In genomic region chr19:2534374-2535050, GRCh38 we compare ENCODE assay signal across 18 cellular contexts. TPM values are rescaled to one million over a fixed set of nuclear protein-coding genes. Genes with fewer than 3 reads are reported as not detected.
A peak's percentile ranks its signal among the peaks of the same experiment; 100 is the strongest.
DNase-seq lines count a peak whose midpoint lies in the region; ATAC-seq, FAIRE-seq and TF ChIP-seq lines count a peak whose summit lies in the region.
"Had no signal": no experiment of that assay in that cellular context is flagged by ENCODE, and none has a peak within 500 bp of the region (broad histone marks: within the 10 kb centered on the region; RNA-seq: fewer than 3 reads in every experiment).

No MANE protein-coding gene starts in this region.

- no peaks in the 10 kb centered on the region for H3K9me1 ChIP-seq in endothelial cell of umbilical vein (replicated peaks; ENCODE audit: control insufficient read depth, extremely low read depth, insufficient read depth, low read length)

- CTCF ChIA-PET in CD8-positive, alpha-beta memory T cell (lab: Charles Lee), result interaction anchor here (1.6 kb wide), 1 partner anchor 77 kb away, joined by 7 read pairs; no protein-coding TSS in a partner anchor
- CTCF ChIA-PET in endothelial cell of umbilical vein (lab: Charles Lee), result interaction anchor here (1.0 to 2.8 kb wide), 8 partner anchors 8 to 103 kb away, joined by 3 to 20 read pairs (median 6); partner anchors contain the start of gene GADD45B

- peaks cover 16% of the 10 kb centered on the region for H3K4me1 ChIP-seq in CD8-positive, alpha-beta memory T cell (ENCODE audit: insufficient read depth, low read length)
- H3K4me1 ChIP-seq in endothelial cell of umbilical vein (ENCODE audit: control insufficient read depth, extremely low read depth, insufficient read depth, low read length), result peaks cover 33% of the 10 kb centered on the region
- H3K4me1 ChIP-seq in upper lobe of right lung, result no peaks in the 10 kb centered on the region
- H3K4me1 ChIP-seq: psoas muscle had no signal

- peak overlapping the region; percentile 13 for H2AFZ ChIP-seq in endothelial cell of umbilical vein (ENCODE audit: low read depth, low read length)

- no peaks in the 10 kb centered on the region for H3K9me3 ChIP-seq in CD8-positive, alpha-beta memory T cell (ENCODE audit: low read length)
- H3K9me3 ChIP-seq in endothelial cell of umbilical vein (replicated peaks; ENCODE audit: control insufficient read depth, insufficient read depth, low read length) (no peaks in the 10 kb centered on the region), upper lobe of right lung (no peaks in the 10 kb centered on the region)

- peaks cover 0 to 1% of the 10 kb centered on the region in 2 donors for H3K27me3 Mint-ChIP-seq in CD8-positive, alpha-beta memory T cell
- H3K27me3 Mint-ChIP-seq in neural crest cell (ENCODE audit: low read depth), result no peaks in the 10 kb centered on the region
- H3K27me3 Mint-ChIP-seq: activated CD4-positive, alpha-beta memory T cell treated with anti-CD3 and anti-CD28 coated beads for 36 hours had no signal

- H3K9me3 Mint-ChIP-seq in CD8-positive, alpha-beta memory T cell, result no peaks in the 10 kb centered on the region
- no peaks in the 10 kb centered on the region for H3K9me3 Mint-ChIP-seq in neural crest cell
- H3K9me3 Mint-ChIP-seq: activated T-helper 1 cell treated with anti-CD3 and anti-CD28 coated beads, Interleukin-12 subunit alpha, Interleukin-12 subunit beta, Interleukin-2, Interleukin-4 antibody, amounts not matched to agents 30 ng/mL and 10 ng/mL and 1 ng/mL, durations not matched to agents 14 hours and 24 hours and 36 hours had no signal

- H3K79me2 ChIP-seq in endothelial cell of umbilical vein (ENCODE audit: control insufficient read depth, insufficient read depth, low read length), result no peaks in the 10 kb centered on the region

- H3K4me3 ChIP-seq in CD8-positive, alpha-beta memory T cell (ENCODE audit: low read length), result no peak overlapping the region
- H3K4me3 ChIP-seq in endothelial cell of umbilical vein (replicated peaks in 1 of 3; ENCODE audit: insufficient read depth in 1 of 3, low read depth in 1 of 3, low read length in 3 of 3) (no peak overlapping the region), upper lobe of right lung (no peak overlapping the region)
- H3K4me3 ChIP-seq: psoas muscle had no signal

- H3K4me2 ChIP-seq in endothelial cell of umbilical vein (ENCODE audit: insufficient read depth, low read length), result peak overlapping the region; percentile 49

- no peak overlapping the region for H3K27ac ChIP-seq in CD8-positive, alpha-beta memory T cell (ENCODE audit: low read depth, low read length)
- H3K27ac ChIP-seq in endothelial cell of umbilical vein (ENCODE audit: insufficient read depth, low read depth, low read length) (peak overlapping the region; percentile 89), upper lobe of right lung (no peak overlapping the region)
- H3K27ac ChIP-seq: psoas muscle had no signal

- no TSS peak for BruUV-seq in endothelial cell of umbilical vein (replicated peaks; lab: Mats Ljungman, UMichigan)

- peak overlapping the region in 1 of 7 donors; percentile 37 for H3K4me3 Mint-ChIP-seq in CD8-positive, alpha-beta memory T cell
- H3K4me3 Mint-ChIP-seq in neural crest cell, result no peak overlapping the region
- H3K4me3 Mint-ChIP-seq: activated CD4-positive, alpha-beta memory T cell treated with anti-CD3 and anti-CD28 coated beads for 36 hours; activated T-helper 1 cell treated with anti-CD3 and anti-CD28 coated beads, Interleukin-12 subunit alpha, Interleukin-12 subunit beta, Interleukin-2, Interleukin-4 antibody, amounts not matched to agents 30 ng/mL and 10 ng/mL and 1 ng/mL, durations not matched to agents 14 hours and 24 hours and 36 hours; CD14-positive monocyte had no signal

- peaks cover 0 to 2% (median 0%) of the 10 kb centered on the region in 3 donors for H3K36me3 Mint-ChIP-seq in CD8-positive, alpha-beta memory T cell
- peaks cover 3% of the 10 kb centered on the region for H3K36me3 Mint-ChIP-seq in neural crest cell (ENCODE audit: low read depth)
- H3K36me3 Mint-ChIP-seq: activated CD4-positive, alpha-beta memory T cell treated with anti-CD3 and anti-CD28 coated beads for 36 hours; CD14-positive monocyte had no signal

- no peak for TF ChIP-seq POLR2A in endothelial cell of umbilical vein (IDR thresholded peaks at IDR 0.05; ENCODE audit: low read depth, low read length)

- intact Hi-C loops in endothelial cell of umbilical vein (cut with micrococcal nuclease) (no loop called here), upper lobe of right lung (cut with DNase I) (no loop called here)

- ATAC-seq in upper lobe of right lung, result no peak
- ATAC-seq: psoas muscle had no signal

- DNase-seq in CD8-positive, alpha-beta memory T cell, result no peak
- DNase-seq in NCI-H446 treated with DMSO at 0.1 percent for 48 hours (lab: John Stamatoyannopoulos, UW) (peak; percentile 56), endothelial cell of umbilical vein (ENCODE audit: low read depth, low spot score) (no peak), neural crest cell (ENCODE audit: low read depth, low spot score) (no peak), NOMO-1 (lab: John Stamatoyannopoulos, UW; ENCODE audit: unreplicated experiment in 2 of 2) (no peak), frontal cortex (ENCODE audit: low spot score in 2 of 2) (no peak), ureter (ENCODE audit: low spot score) (no peak), upper lobe of right lung (no peak)
- DNase-seq: activated CD4-positive, alpha-beta memory T cell treated with anti-CD3 and anti-CD28 coated beads for 36 hours; foreskin melanocyte; GF-D8; midbrain; NCI-H2081 treated with DMSO at 0.1 percent for 48 hours; NCI-H82; stimulated activated CD4-positive, alpha-beta T cell treated with anti-CD3 and anti-CD28 coated beads, Interleukin-1b, Interleukin-23, amount 100 ng/mL, for 48 hours had no signal

- H3K4me1 Mint-ChIP-seq in CD8-positive, alpha-beta memory T cell, result peaks cover 18 to 40% (median 37%) of the 10 kb centered on the region in 3 donors
- peaks cover 15% of the 10 kb centered on the region for H3K4me1 Mint-ChIP-seq in neural crest cell

- dilution Hi-C loops in endothelial cell of umbilical vein (cut with MboI; ENCODE audit: extremely low pct_ligation_motif_present, low sequenced_read_pairs), result no loop called here

- H3K9ac ChIP-seq in endothelial cell of umbilical vein (replicated peaks; ENCODE audit: extremely low read depth, insufficient read depth, low read length), result peak overlapping the region; percentile 43

- no peaks in the 10 kb centered on the region for H4K20me1 ChIP-seq in endothelial cell of umbilical vein (replicated peaks; ENCODE audit: control insufficient read depth, extremely low read depth, insufficient read depth, low read length)

- no peaks in the 10 kb centered on the region for H3K27me3 ChIP-seq in CD8-positive, alpha-beta memory T cell (ENCODE audit: insufficient read depth, low read length, poor library complexity, severe bottlenecking)
- H3K27me3 ChIP-seq in endothelial cell of umbilical vein (ENCODE audit: control insufficient read depth in 2 of 2, insufficient read depth in 2 of 2, low read length in 2 of 2), result no peaks in the 10 kb centered on the region
- no peaks in the 10 kb centered on the region for H3K27me3 ChIP-seq in upper lobe of right lung

- H3K27ac Mint-ChIP-seq in CD8-positive, alpha-beta memory T cell, result peak overlapping the region in 7 of 8 donors; percentile 1 to 83 (median 70)
- peak overlapping the region; percentile 90 for H3K27ac Mint-ChIP-seq in neural crest cell (ENCODE audit: unreplicated experiment)
- H3K27ac Mint-ChIP-seq: activated CD4-positive, alpha-beta memory T cell treated with anti-CD3 and anti-CD28 coated beads for 36 hours had no signal

- FAIRE-seq in endothelial cell of umbilical vein (lab: Jason Lieb, UNC) (peak; percentile 49), frontal cortex (lab: Jason Lieb, UNC) (no peak)

- TF ChIP-seq CTCF in endothelial cell of umbilical vein (IDR thresholded peaks at IDR 0.05; ENCODE audit: extremely low read depth in 1 of 2, insufficient read depth in 1 of 2, low read depth in 1 of 2, low read length in 2 of 2) (no peak), neural crest cell (conservative IDR thresholded peaks at IDR 0.05) (no peak), upper lobe of right lung (IDR thresholded peaks at IDR 0.05) (no peak)

- no peaks in the 10 kb centered on the region for H3K36me3 ChIP-seq in CD8-positive, alpha-beta memory T cell (ENCODE audit: insufficient read depth, low read length)
- H3K36me3 ChIP-seq in endothelial cell of umbilical vein (ENCODE audit: control insufficient read depth in 2 of 2, extremely low read depth in 1 of 2, insufficient read depth in 2 of 2, low read length in 2 of 2), result no peaks in the 10 kb centered on the region
- H3K36me3 ChIP-seq in upper lobe of right lung, result no peaks in the 10 kb centered on the region

- POLR2A ChIA-PET in CD8-positive, alpha-beta memory T cell (lab: Charles Lee), result interaction anchor here (1.9 kb wide), 1 partner anchor 58 kb away, joined by 9 read pairs; the partner anchor contains the start of gene GADD45B
- POLR2A ChIA-PET in endothelial cell of umbilical vein (lab: Charles Lee), result interaction anchor here (1.9 to 2.8 kb wide), 2 partner anchors 44 to 57 kb away, joined by 4 to 53 read pairs; partner anchors contain the start of gene GADD45B

TF ChIP-seq in endothelial cell of umbilical vein, 7 proteins besides CTCF, POLR2A, EP300 and RAD21:
- TF ChIP-seq MYC (IDR thresholded peaks at IDR 0.05; ENCODE audit: low read depth, low read length), result no peak
- TF ChIP-seq POLR2AphosphoS5 (IDR thresholded peaks at IDR 0.05; ENCODE audit: insufficient read depth, low read depth, low read length), result no peak
- TF ChIP-seq FOS (IDR thresholded peaks at IDR 0.05; ENCODE audit: borderline replicate concordance, insufficient read depth, low read length), result no peak

RNA-seq across cellular contexts. Expression of gene GADD45B, which starts 58.6 kb away (rescaled TPM):
- 10 to 100 TPM; 51.1 to 53.7 TPM for total RNA-seq in CD8-positive, alpha-beta memory T cell
- polyA plus RNA-seq in CD8-positive, alpha-beta memory T cell, result 90.7 TPM
- 61.3 and 75.9 TPM in 2 replicates for total RNA-seq in endothelial cell of umbilical vein
- polyA plus RNA-seq in endothelial cell of umbilical vein, result 249 and 267 TPM in 2 replicates
- polyA plus RNA-seq in endothelial cell of umbilical vein (2011; cell fraction: cytosol; rRNA removed), result 162 and 222 TPM in 2 replicates
- polyA plus RNA-seq in endothelial cell of umbilical vein (2011; cell fraction: nucleus; rRNA removed), result 291 and 446 TPM in 2 replicates
- polyA plus RNA-seq in endothelial cell of umbilical vein (2012), result 38.1 and 69.3 TPM in 2 replicates
- polyA minus RNA-seq in endothelial cell of umbilical vein, result 101 and 128 TPM in 2 replicates
- polyA minus RNA-seq in endothelial cell of umbilical vein (2011; cell fraction: cytosol; rRNA and poly(A)+ RNA removed), result 61.3 TPM
- polyA minus RNA-seq in endothelial cell of umbilical vein (2011; cell fraction: nucleus; rRNA and poly(A)+ RNA removed), result 110 and 238 TPM in 2 replicates
- 3.3 and 4.1 TPM in 2 replicates for total RNA-seq in neural crest cell
- 1.2 TPM for total RNA-seq in frontal cortex
- 55.3 TPM for total RNA-seq in ureter
- total RNA-seq in upper lobe of right lung, result 91.2 TPM

Comparison
In these comparisons a context has a peak if more than half of its experiments do, and no peak if none do; other contexts are left out.
1. RNA of gene GADD45B, which starts 58.6 kb away (total RNA-seq): 91.2 TPM in upper lobe of right lung (single experiment), 61.3 to 75.9 TPM in endothelial cell of umbilical vein, 55.3 TPM in ureter (single experiment) and 51.1 to 53.7 TPM in CD8-positive, alpha-beta memory T cell; 3.3 to 4.1 TPM in neural crest cell and 1.2 TPM in frontal cortex (single experiment); every median in the first group is over 10 times any median in the second.